ENCODE assay signal across 12 cellular contexts in the genomic region with DNA sequence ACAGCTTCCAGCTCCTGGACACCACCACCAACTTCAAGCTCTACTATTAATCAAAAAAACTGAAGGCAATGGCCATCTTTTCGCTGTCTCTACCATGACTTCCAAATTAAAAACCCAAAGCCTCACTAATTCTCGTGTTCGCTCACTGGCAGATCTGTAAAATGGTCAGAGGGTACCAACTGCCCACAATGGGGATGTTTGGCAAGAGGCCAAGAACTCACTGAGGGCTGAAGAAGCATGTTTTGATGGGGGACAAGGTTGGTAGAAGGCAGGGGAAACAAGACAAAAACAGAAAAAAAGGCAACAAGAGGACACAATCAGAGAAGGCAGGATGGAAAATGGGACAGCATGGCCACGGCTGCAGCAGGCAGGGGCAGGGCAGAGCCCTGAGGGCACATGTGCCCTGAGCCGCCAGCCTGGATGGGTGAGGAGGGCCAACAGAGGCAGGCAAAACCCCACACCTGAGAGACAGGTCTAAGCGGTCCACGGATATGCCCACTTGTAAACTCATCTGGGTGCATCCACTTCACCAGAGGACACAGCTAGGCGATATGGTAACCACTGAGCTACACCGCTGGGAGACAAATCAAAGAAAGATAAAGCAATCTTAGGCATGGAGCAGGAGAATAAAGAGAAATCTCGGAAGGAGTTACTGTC. TPM values are rescaled to one million over a fixed set of nuclear protein-coding genes. Genes with fewer than 3 reads are reported as not detected.
DNase-seq lines count a peak whose midpoint lies in the region; ATAC-seq, FAIRE-seq and TF ChIP-seq lines count a peak whose summit lies in the region.
"Had no signal": no experiment of that assay in that cellular context is flagged by ENCODE, and none has a peak within 500 bp of the region (broad histone marks: within the 10 kb centered on the region; RNA-seq: fewer than 3 reads in every experiment).

No MANE protein-coding gene starts in this region.

- ATAC-seq in naive thymus-derived CD4-positive, alpha-beta T cell: no peak

- H3K27me3 Mint-ChIP-seq in activated T-helper 2 cell treated with anti-CD3 and anti-CD28 coated beads, Interferon-gamma antibody, Interleukin-2, Interleukin-4, amounts not matched to agents 10 μg/mL and 5 μg/mL and 100 μg/mL, durations not matched to agents 14 hours and 24 hours and 36 hours (ENCODE audit: low read depth): no peaks in the 10 kb centered on the region
- H3K27me3 Mint-ChIP-seq in naive thymus-derived CD4-positive, alpha-beta T cell: no peaks in the 10 kb centered on the region
- H3K27me3 Mint-ChIP-seq in glutamatergic neuron (ENCODE audit: unreplicated experiment): peaks cover 6% of the 10 kb centered on the region

- POLR2A ChIA-PET in AG04450 (lab: Yijun Ruan, JAX): interaction anchor here (1.4 kb wide), 1 partner anchor 9 kb away, joined by 6 read pairs; no protein-coding TSS in a partner anchor
- POLR2A ChIA-PET in naive thymus-derived CD4-positive, alpha-beta T cell (lab: Charles Lee): interaction anchor here (0.7 to 1.2 kb wide), 3 partner anchors 9 to 89 kb away, joined by 3 read pairs; no protein-coding TSS in a partner anchor

- H3K4me1 ChIP-seq in naive thymus-derived CD4-positive, alpha-beta T cell (ENCODE audit: control insufficient read depth in 2 of 2, insufficient read depth in 2 of 2, low read length in 2 of 2): peaks cover 8 to 20% of the 10 kb centered on the region in 2 donors

- H3K4me1 Mint-ChIP-seq in activated T-helper 2 cell treated with anti-CD3 and anti-CD28 coated beads, Interferon-gamma antibody, Interleukin-2, Interleukin-4, amounts not matched to agents 10 μg/mL and 5 μg/mL and 100 μg/mL, durations not matched to agents 14 hours and 24 hours and 36 hours (ENCODE audit: low read depth): peaks cover 34% of the 10 kb centered on the region
- H3K4me1 Mint-ChIP-seq in naive thymus-derived CD4-positive, alpha-beta T cell: peaks cover 31 to 52% (median 41%) of the 10 kb centered on the region in 7 donors
- peaks cover 14% of the 10 kb centered on the region for H3K4me1 Mint-ChIP-seq in glutamatergic neuron (ENCODE audit: low read depth, unreplicated experiment)

- CTCF ChIA-PET in AG04450 (lab: Charles Lee): interaction anchor here (0.6 to 20.2 kb wide), 7 partner anchors 9 to 120 kb away, joined by 3 to 806 read pairs (median 5); partner anchors contain the start of gene HBEGF
- CTCF ChIA-PET in naive thymus-derived CD4-positive, alpha-beta T cell (lab: Charles Lee): no interaction called here

- intact Hi-C loops in activated T-helper 2 cell treated with anti-CD3 and anti-CD28 coated beads, Interferon-gamma antibody, Interleukin-2, Interleukin-4, amounts not matched to agents 10 μg/mL and 5 μg/mL and 100 μg/mL, durations not matched to agents 14 hours and 24 hours and 36 hours (cut with micrococcal nuclease): loop anchor here (5.0 to 10.0 kb wide), 3 partner anchors 280 to 460 kb away; partner anchors contain the start of genes CD14 and TMCO6
- intact Hi-C loops in naive thymus-derived CD4-positive, alpha-beta T cell (cut with micrococcal nuclease): no loop called here

- no peak overlapping the region for H3K4me3 ChIP-seq in AG04450 (ENCODE audit: low read depth, low read length)
- no peak overlapping the region for H3K4me3 ChIP-seq in naive thymus-derived CD4-positive, alpha-beta T cell (ENCODE audit: low read length)

- H3K36me3 ChIP-seq in naive thymus-derived CD4-positive, alpha-beta T cell (ENCODE audit: control insufficient read depth in 2 of 3, insufficient read depth in 3 of 3, low read length in 3 of 3): no peaks in the 10 kb centered on the region

- no peak for TF ChIP-seq CTCF in AG04450 (IDR thresholded peaks at IDR 0.05; ENCODE audit: low read depth, low read length)
- no peak for TF ChIP-seq CTCF in D721Med (IDR thresholded peaks at IDR 0.05; ENCODE audit: insufficient read depth, missing control alignments)
- TF ChIP-seq CTCF in glutamatergic neuron (IDR thresholded peaks at IDR 0.05; ENCODE audit: partially characterized antibody, unreplicated experiment): no peak

- DNase-seq in AG04450 (ENCODE audit: low read depth, low spot score) (no peak), DMS79 (lab: John Stamatoyannopoulos, UW) (peak; percentile 7), MV-4-11 (lab: John Stamatoyannopoulos, UW) (no peak), D721Med (ENCODE audit: insufficient read length, low spot score) (no peak), NOMO-1 (lab: John Stamatoyannopoulos, UW; ENCODE audit: unreplicated experiment in 2 of 2) (no peak), glutamatergic neuron (no peak)
- DNase-seq in activated T-helper 2 cell treated with anti-CD3 and anti-CD28 coated beads, Interferon-gamma antibody, Interleukin-2, Interleukin-4, amounts not matched to agents 10 μg/mL and 5 μg/mL and 100 μg/mL, durations not matched to agents 14 hours and 24 hours and 36 hours (ENCODE audit: low spot score): no peak
- DNase-seq in naive thymus-derived CD4-positive, alpha-beta T cell: no peak
- DNase-seq: activated effector memory CD4-positive, alpha-beta T cell treated with anti-CD3 and anti-CD28 coated beads, Interleukin-2, amount 50 U/mL, for 16 hours; stimulated activated CD4-positive, alpha-beta T cell treated with anti-CD3 and anti-CD28 coated beads, Interleukin-4, amount 100 ng/mL, for 24 hours had no signal

- peaks cover 9% of the 10 kb centered on the region for H3K36me3 Mint-ChIP-seq in activated T-helper 2 cell treated with anti-CD3 and anti-CD28 coated beads, Interferon-gamma antibody, Interleukin-2, Interleukin-4, amounts not matched to agents 10 μg/mL and 5 μg/mL and 100 μg/mL, durations not matched to agents 14 hours and 24 hours and 36 hours (ENCODE audit: low read depth)
- H3K36me3 Mint-ChIP-seq in naive thymus-derived CD4-positive, alpha-beta T cell: peaks cover 4 to 22% (median 8%) of the 10 kb centered on the region in 5 donors
- peaks cover 4% of the 10 kb centered on the region for H3K36me3 Mint-ChIP-seq in glutamatergic neuron (ENCODE audit: unreplicated experiment)

- no peaks in the 10 kb centered on the region for H3K9me3 ChIP-seq in AG04450 (ENCODE audit: control insufficient read depth, insufficient read depth, low read length)
- no peaks in the 10 kb centered on the region for H3K9me3 ChIP-seq in naive thymus-derived CD4-positive, alpha-beta T cell (ENCODE audit: control insufficient read depth in 2 of 3, low read length in 3 of 3)

- H3K27me3 ChIP-seq in AG04450 (ENCODE audit: control insufficient read depth, insufficient read depth, low read length): no peaks in the 10 kb centered on the region
- no peaks in the 10 kb centered on the region for H3K27me3 ChIP-seq in naive thymus-derived CD4-positive, alpha-beta T cell (ENCODE audit: control insufficient read depth in 2 of 2, insufficient read depth in 2 of 2, low read length in 2 of 2)

- no peak for FAIRE-seq in D721Med (lab: Jason Lieb, UNC)

- H3K9me3 Mint-ChIP-seq in activated T-helper 2 cell treated with anti-CD3 and anti-CD28 coated beads, Interferon-gamma antibody, Interleukin-2, Interleukin-4, amounts not matched to agents 10 μg/mL and 5 μg/mL and 100 μg/mL, durations not matched to agents 14 hours and 24 hours and 36 hours: no peaks in the 10 kb centered on the region
- no peaks in the 10 kb centered on the region for H3K9me3 Mint-ChIP-seq in naive thymus-derived CD4-positive, alpha-beta T cell
- H3K9me3 Mint-ChIP-seq in glutamatergic neuron (ENCODE audit: unreplicated experiment): no peaks in the 10 kb centered on the region

- peak overlapping the region; percentile 61 for H3K27ac ChIP-seq in AG04450 (ENCODE audit: low read depth, low read length)
- no peak overlapping the region for H3K27ac ChIP-seq in naive thymus-derived CD4-positive, alpha-beta T cell (ENCODE audit: low read depth, low read length)
- H3K27ac ChIP-seq: HL-60, VCaP had no signal

- peak overlapping the region; percentile 80 for H3K27ac Mint-ChIP-seq in activated T-helper 2 cell treated with anti-CD3 and anti-CD28 coated beads, Interferon-gamma antibody, Interleukin-2, Interleukin-4, amounts not matched to agents 10 μg/mL and 5 μg/mL and 100 μg/mL, durations not matched to agents 14 hours and 24 hours and 36 hours
- H3K27ac Mint-ChIP-seq in naive thymus-derived CD4-positive, alpha-beta T cell: peak overlapping the region in 8 of 9 donors; percentile 18 to 93 (median 62)
- H3K27ac Mint-ChIP-seq in glutamatergic neuron (ENCODE audit: unreplicated experiment): no peak overlapping the region

- no peak overlapping the region for H3K4me3 Mint-ChIP-seq in activated T-helper 2 cell treated with anti-CD3 and anti-CD28 coated beads, Interferon-gamma antibody, Interleukin-2, Interleukin-4, amounts not matched to agents 10 μg/mL and 5 μg/mL and 100 μg/mL, durations not matched to agents 14 hours and 24 hours and 36 hours (ENCODE audit: low read depth)
- peak overlapping the region in 1 of 10 donors; percentile 45 for H3K4me3 Mint-ChIP-seq in naive thymus-derived CD4-positive, alpha-beta T cell
- H3K4me3 Mint-ChIP-seq in glutamatergic neuron (ENCODE audit: unreplicated experiment): no peak overlapping the region

RNA-seq across cellular contexts. Expression of gene PFDN1, which starts 50.3 kb away (rescaled TPM):
- polyA plus RNA-seq in AG04450 (2011; rRNA removed): 112 TPM in 2 replicates
- 63.8 and 90.4 TPM in 2 replicates for polyA minus RNA-seq in AG04450 (2011; rRNA and poly(A)+ RNA removed)
- 60.4 and 61.0 TPM in 2 replicates for total RNA-seq in activated T-helper 2 cell treated with anti-CD3 and anti-CD28 coated beads, Interferon-gamma antibody, Interleukin-2, Interleukin-4, amounts not matched to agents 10 μg/mL and 5 μg/mL and 100 μg/mL, durations not matched to agents 14 hours and 24 hours and 36 hours
- 10 to 100 TPM; 24.8 to 52.7 (median 28.2) TPM for total RNA-seq in naive thymus-derived CD4-positive, alpha-beta T cell
- 100 to 1,000 TPM; 126 to 139 TPM for polyA plus RNA-seq in naive thymus-derived CD4-positive, alpha-beta T cell
- total RNA-seq in glutamatergic neuron (ENCODE audit: unreplicated experiment): 67.7 TPM
